In genomic region chrX:125404667-125405160, GRCh38 we compare ENCODE assay signal across 1 cellular context.
A peak's percentile ranks its signal among the peaks of the same experiment; 100 is the strongest.
TF ChIP-seq lines count a peak whose summit lies in the region.

No MANE protein-coding gene starts in this region.

TF ChIP-seq in K562, 482 proteins besides CTCF, POLR2A, EP300 and RAD21 (continued from another document and continues in another):
- TF ChIP-seq THRA (IDR thresholded peaks at IDR 0.05), result no peak
- TF ChIP-seq NEUROD1 (IDR thresholded peaks at IDR 0.05; ENCODE audit: borderline replicate concordance, low read depth, low read length, partially characterized antibody), result peak; percentile 59
- no peak for TF ChIP-seq GATAD2A (IDR thresholded peaks at IDR 0.05)
- no peak for TF ChIP-seq IFI16 (CRISPR knock-in tag; IDR thresholded peaks at IDR 0.05)
- no peak for TF ChIP-seq MECOM (CRISPR knock-in tag; IDR thresholded peaks at IDR 0.05)
- no peak for TF ChIP-seq SAFB2 (IDR thresholded peaks at IDR 0.05; ENCODE audit: borderline replicate concordance, low read depth, low read length, severe bottlenecking)
- peak; percentile 78 for TF ChIP-seq HDAC2 (IDR thresholded peaks at IDR 0.05)
- no peak for TF ChIP-seq SETDB1 (IDR thresholded peaks at IDR 0.05; ENCODE audit: low read length)
- TF ChIP-seq ZKSCAN3 (CRISPR knock-in tag; IDR thresholded peaks at IDR 0.05), result no peak
- no peak for TF ChIP-seq SIX5 (IDR thresholded peaks at IDR 0.05; ENCODE audit: borderline replicate concordance in 1 of 2, insufficient read depth in 1 of 2, low read depth in 1 of 2, low read length in 2 of 2)
- TF ChIP-seq SREBF2 (CRISPR knock-in tag; IDR thresholded peaks at IDR 0.05), result no peak
- no peak for TF ChIP-seq SUPT5H (IDR thresholded peaks at IDR 0.05)
- no peak for TF ChIP-seq E4F1 (CRISPR knock-in tag; IDR thresholded peaks at IDR 0.05; ENCODE audit: borderline replicate concordance)
- no peak for TF ChIP-seq JUNB (CRISPR knock-in tag; conservative IDR thresholded peaks at IDR 0.05)
- TF ChIP-seq MBD1 (CRISPR knock-in tag; IDR thresholded peaks at IDR 0.05), result no peak
- TF ChIP-seq CREBBP (IDR thresholded peaks at IDR 0.05; ENCODE audit: low read depth, low read length), result no peak
- TF ChIP-seq ZNF518B (CRISPR knock-in tag; IDR thresholded peaks at IDR 0.05), result no peak
- peak; percentile 26; the same call in 1 of the 2 replicates for TF ChIP-seq KLF6 (CRISPR knock-in tag; IDR thresholded peaks at IDR 0.05; ENCODE audit: borderline replicate concordance)
- TF ChIP-seq TCF7 (IDR thresholded peaks at IDR 0.05; ENCODE audit: borderline replicate concordance), result no peak
- TF ChIP-seq ZNF445 (CRISPR knock-in tag; IDR thresholded peaks at IDR 0.05; ENCODE audit: low read depth), result no peak
- no peak for TF ChIP-seq THRAP3 (IDR thresholded peaks at IDR 0.05; ENCODE audit: borderline replicate concordance)
- TF ChIP-seq ZNF263 (CRISPR knock-in tag; IDR thresholded peaks at IDR 0.05; ENCODE audit: borderline replicate concordance), result no peak
- no peak for TF ChIP-seq XRCC4 (IDR thresholded peaks at IDR 0.05; ENCODE audit: extremely low read depth, insufficient read depth, insufficient read length)
- TF ChIP-seq PRMT5 (CRISPR knock-in tag; IDR thresholded peaks at IDR 0.05), result no peak
- no peak for TF ChIP-seq KLF1 (tag; IDR thresholded peaks at IDR 0.05)
- no peak for TF ChIP-seq PHF20 (IDR thresholded peaks at IDR 0.05; ENCODE audit: partially characterized antibody)
- no peak for TF ChIP-seq GABPB2 (CRISPR knock-in tag; conservative IDR thresholded peaks at IDR 0.05)
- no peak for TF ChIP-seq ZNF274 (IDR thresholded peaks at IDR 0.05; ENCODE audit: borderline replicate concordance, low read depth, low read length)
- TF ChIP-seq NKRF (IDR thresholded peaks at IDR 0.05; ENCODE audit: borderline replicate concordance), result no peak
- TF ChIP-seq ZNF444 (CRISPR knock-in tag; IDR thresholded peaks at IDR 0.05), result no peak
- no peak for TF ChIP-seq MLX (CRISPR knock-in tag; conservative IDR thresholded peaks at IDR 0.05)
- TF ChIP-seq TFE3 (CRISPR knock-in tag; IDR thresholded peaks at IDR 0.05), result no peak
- TF ChIP-seq BRCA1 (IDR thresholded peaks at IDR 0.05), result no peak
- no peak for TF ChIP-seq BRCA1 (CRISPR knock-in tag; IDR thresholded peaks at IDR 0.05)
- TF ChIP-seq ZNF717 (CRISPR knock-in tag; IDR thresholded peaks at IDR 0.05), result no peak
- no peak for TF ChIP-seq SFPQ (IDR thresholded peaks at IDR 0.05; ENCODE audit: low read depth, low read length)
- TF ChIP-seq MEF2A (IDR thresholded peaks at IDR 0.05; ENCODE audit: control insufficient read depth, low read depth, low read length), result no peak
- peak; percentile 62; the same call in 1 of the 2 replicates for TF ChIP-seq CREB5 (CRISPR knock-in tag; IDR thresholded peaks at IDR 0.05)
- no peak for TF ChIP-seq PBX2 (CRISPR knock-in tag; IDR thresholded peaks at IDR 0.05; ENCODE audit: low read depth)
- TF ChIP-seq PBX2 (tag; conservative IDR thresholded peaks at IDR 0.05; ENCODE audit: low read depth), result peak; percentile 89
- peak; percentile 84 to 87 for TF ChIP-seq KDM1A (IDR thresholded peaks at IDR 0.05)
- TF ChIP-seq ZNF644 (tag; IDR thresholded peaks at IDR 0.05; ENCODE audit: low read depth), result peak; percentile 72
- TF ChIP-seq ZC3H8 (IDR thresholded peaks at IDR 0.05), result no peak
- TF ChIP-seq GTF2A2 (tag; IDR thresholded peaks at IDR 0.05), result no peak
- TF ChIP-seq FOS (IDR thresholded peaks at IDR 0.05; ENCODE audit: extremely low read depth, insufficient read length), result no peak
- TF ChIP-seq ZNF696 (CRISPR knock-in tag; conservative IDR thresholded peaks at IDR 0.05), result no peak
